ENCODE assay signal across 8 cellular contexts in genomic region chr2:27370816-27371620, GRCh38. TPM values are rescaled to one million over a fixed set of nuclear protein-coding genes. Genes with fewer than 3 reads are reported as not detected.
DNase-seq lines count a peak whose midpoint lies in the region; ATAC-seq and TF ChIP-seq lines count a peak whose summit lies in the region.

No MANE protein-coding gene starts in this region.

- CTCF ChIA-PET in Caco-2 (lab: Charles Lee) (interaction anchor here (0.9 to 1.8 kb wide), 4 partner anchors 48 to 79 kb away, joined by 3 to 9 read pairs (median 4); partner anchors contain the start of gene MPV17), SK-N-SH (lab: Yijun Ruan, JAX) (interaction anchor here (0.7 to 3.2 kb wide), 11 partner anchors 10 to 313 kb away, joined by 3 to 36 read pairs (median 4); partner anchors contain the start of genes GTF3C2, NRBP1, PPM1G and ZNF513)

- 4% methylated on average over 31 of the region's 46 CpGs for whole genome bisulfite sequencing in SK-N-SH (ENCODE audit: low lambda C conversion rate)

- H4K20me1 ChIP-seq in SK-N-SH (ENCODE audit: insufficient read depth): no peaks in the 10 kb centered on the region; the same call in 1 of the 2 replicates

- peak overlapping the region; percentile 74 for H3K4me3 Mint-ChIP-seq in Caco-2 (ENCODE audit: unreplicated experiment)
- H3K4me3 Mint-ChIP-seq in stimulated activated naive B cell treated with anti-CD40 and anti-IgM and Interleukin-4, amounts not matched to agents 10 μg/mL and 1 μg/mL and 100 μg/mL, for 72 hours: peak overlapping the region; percentile 87 to 92

- H2AFZ ChIP-seq in SK-N-SH (ENCODE audit: low read depth): peak overlapping the region; percentile 50; the same call in 1 of the 2 replicates

- H3K36me3 ChIP-seq in Caco-2 (ENCODE audit: control insufficient read depth, insufficient read depth, low read length): peaks cover 5% of the 10 kb centered on the region; the same call in 1 of the 2 replicates
- peaks cover 54 to 66% of the 10 kb centered on the region in 2 experiments for H3K36me3 ChIP-seq in SK-N-SH (replicated peaks in 1 of 2; ENCODE audit: control insufficient read depth in 1 of 2, insufficient read depth in 2 of 2, low read length in 1 of 2)

- peak overlapping the region; percentile 93 for H3K9ac ChIP-seq in SK-N-SH

- TF ChIP-seq CTCF in Caco-2 (IDR thresholded peaks at IDR 0.05; ENCODE audit: insufficient read depth in 1 of 2, low read depth in 1 of 2, low read length in 1 of 2, severe bottlenecking in 1 of 2, unreplicated experiment in 1 of 2): no peak
- no peak for TF ChIP-seq CTCF in SK-N-SH (IDR thresholded peaks at IDR 0.05)

- peaks cover 69% of the 10 kb centered on the region for H3K79me2 ChIP-seq in SK-N-SH (ENCODE audit: insufficient read depth)

- DNase-seq in Caco-2 (no peak), SK-N-SH (peak; percentile 44), left kidney (ENCODE audit: low read depth, low spot score) (peak; percentile 28), SHP77 treated with DMSO at 0.1 percent for 48 hours (lab: John Stamatoyannopoulos, UW) (no peak)
- DNase-seq in central memory CD4-positive, alpha-beta T cell: peak; percentile 15
- peak; percentile 71 for DNase-seq in stimulated activated naive B cell treated with anti-CD40 and anti-IgM and Interleukin-4, amounts not matched to agents 10 μg/mL and 1 μg/mL and 100 μg/mL, for 72 hours

- H3K4me1 Mint-ChIP-seq in Caco-2 (ENCODE audit: low read depth, unreplicated experiment): peaks cover 31% of the 10 kb centered on the region
- peaks cover 33 to 61% of the 10 kb centered on the region in 2 donors for H3K4me1 Mint-ChIP-seq in stimulated activated naive B cell treated with anti-CD40 and anti-IgM and Interleukin-4, amounts not matched to agents 10 μg/mL and 1 μg/mL and 100 μg/mL, for 72 hours

- no peaks in the 10 kb centered on the region for H3K9me3 ChIP-seq in Caco-2
- H3K9me3 ChIP-seq in SK-N-SH: no peaks in the 10 kb centered on the region

- intact Hi-C loops in Caco-2 (cut with micrococcal nuclease; ENCODE audit: unreplicated experiment): loop anchor here (1.0 to 2.0 kb wide), 4 partner anchors 9 to 58 kb away; partner anchors contain the start of genes GTF3C2, NRBP1 and ZNF513

- H3K27ac ChIP-seq in SK-N-SH (ENCODE audit: low read depth in 2 of 2, low read length in 1 of 2): peak overlapping the region; percentile 77 to 88

- no peak for TF ChIP-seq EP300 in SK-N-SH (IDR thresholded peaks at IDR 0.05; ENCODE audit: borderline replicate concordance in 1 of 2, low read depth in 1 of 2, low read length in 1 of 2)

- H3K27me3 ChIP-seq in Caco-2 (replicated peaks; ENCODE audit: control insufficient read depth, insufficient read depth, low read length) (no peaks in the 10 kb centered on the region), SK-N-SH (ENCODE audit: insufficient read depth) (no peaks in the 10 kb centered on the region)

- H3K4me3 ChIP-seq in Caco-2 (ENCODE audit: low read depth, low read length): peak overlapping the region; percentile 78
- peak overlapping the region; percentile 94 to 99 for H3K4me3 ChIP-seq in SK-N-SH (ENCODE audit: low read depth in 2 of 2, low read length in 1 of 2)

- H3K27me3 Mint-ChIP-seq in Caco-2 (ENCODE audit: insufficient read depth, unreplicated experiment): no peaks in the 10 kb centered on the region
- no peaks in the 10 kb centered on the region for H3K27me3 Mint-ChIP-seq in stimulated activated naive B cell treated with anti-CD40 and anti-IgM and Interleukin-4, amounts not matched to agents 10 μg/mL and 1 μg/mL and 100 μg/mL, for 72 hours

- no peaks in the 10 kb centered on the region for H3K9me2 ChIP-seq in SK-N-SH

- peak overlapping the region; percentile 96 for H3K27ac Mint-ChIP-seq in Caco-2 (ENCODE audit: unreplicated experiment)
- peak overlapping the region; percentile 100 for H3K27ac Mint-ChIP-seq in stimulated activated naive B cell treated with anti-CD40 and anti-IgM and Interleukin-4, amounts not matched to agents 10 μg/mL and 1 μg/mL and 100 μg/mL, for 72 hours

- POLR2A ChIA-PET in Caco-2 (lab: Charles Lee) (interaction anchor here (1.5 to 1.7 kb wide), 2 partner anchors 9 to 14 kb away, joined by 5 to 10 read pairs; partner anchors contain the start of genes GTF3C2 and ZNF513), SK-N-SH (lab: Yijun Ruan, JAX) (interaction anchor here (0.6 to 3.8 kb wide), 5 partner anchors 9 to 109 kb away, joined by 3 to 34 read pairs (median 7); partner anchors contain the start of genes GTF3C2, NRBP1 and ZNF513)

- H3K36me3 Mint-ChIP-seq in Caco-2 (ENCODE audit: insufficient read depth, unreplicated experiment): peaks cover 86% of the 10 kb centered on the region
- peaks cover 37 to 76% of the 10 kb centered on the region in 2 donors for H3K36me3 Mint-ChIP-seq in stimulated activated naive B cell treated with anti-CD40 and anti-IgM and Interleukin-4, amounts not matched to agents 10 μg/mL and 1 μg/mL and 100 μg/mL, for 72 hours

- no TSS peak for BruUV-seq in Caco-2 (replicated peaks; lab: Mats Ljungman, UMichigan)

- peaks cover 9% of the 10 kb centered on the region for H3F3A ChIP-seq in SK-N-SH (replicated peaks; ENCODE audit: insufficient read depth)

- peak; percentile 29 for ATAC-seq in GM19397 (IDR thresholded peaks at IDR 0.05; ENCODE audit: unreplicated experiment)
- ATAC-seq in HG03469 (IDR thresholded peaks at IDR 0.05; ENCODE audit: unreplicated experiment): peak; percentile 8
- peak; percentile 48 to 50 for ATAC-seq in stimulated activated naive B cell treated with anti-CD40 and anti-IgM and Interleukin-4, amounts not matched to agents 10 μg/mL and 1 μg/mL and 100 μg/mL, for 72 hours (replicated peaks)

- no peaks in the 10 kb centered on the region for H3K9me3 Mint-ChIP-seq in Caco-2 (ENCODE audit: unreplicated experiment)
- H3K9me3 Mint-ChIP-seq in stimulated activated naive B cell treated with anti-CD40 and anti-IgM and Interleukin-4, amounts not matched to agents 10 μg/mL and 1 μg/mL and 100 μg/mL, for 72 hours: no peaks in the 10 kb centered on the region

- H3K4me1 ChIP-seq in Caco-2: peaks cover 17% of the 10 kb centered on the region
- H3K4me1 ChIP-seq in SK-N-SH (ENCODE audit: control insufficient read depth in 1 of 2, insufficient read depth in 2 of 2, low read depth in 1 of 2, low read length in 1 of 2): peaks cover 11 to 29% of the 10 kb centered on the region in 2 experiments; a peak in 3 of 4 replicates

- peak overlapping the region; percentile 90 for H3K4me2 ChIP-seq in SK-N-SH

- TF ChIP-seq RAD21 in SK-N-SH (IDR thresholded peaks at IDR 0.05; ENCODE audit: low read length): no peak

TF ChIP-seq in SK-N-SH, 30 proteins besides CTCF, POLR2A, EP300 and RAD21 (continues in another document):
- TF ChIP-seq TEAD4 (IDR thresholded peaks at IDR 0.05; ENCODE audit: borderline replicate concordance, insufficient read depth) (no peak), JUND (IDR thresholded peaks at IDR 0.05) (no peak), YY1 (IDR thresholded peaks at IDR 0.05; ENCODE audit: low read depth) (no peak), GATA2 (CRISPR knock-in tag; IDR thresholded peaks at IDR 0.05) (peak; percentile 26; the same call in 1 of the 2 replicates), RXRA (IDR thresholded peaks at IDR 0.05; ENCODE audit: borderline replicate concordance, low read depth) (no peak), MEF2A (IDR thresholded peaks at IDR 0.05; ENCODE audit: borderline replicate concordance, low read depth) (no peak), TCF12 (IDR thresholded peaks at IDR 0.05) (no peak), USF1 (IDR thresholded peaks at IDR 0.05; ENCODE audit: borderline replicate concordance, low read depth) (no peak), FOXJ3 (CRISPR knock-in tag; IDR thresholded peaks at IDR 0.05) (no peak), ELF1 (IDR thresholded peaks at IDR 0.05) (no peak), NFIC (IDR thresholded peaks at IDR 0.05; ENCODE audit: borderline replicate concordance) (no peak), CHD2 (IDR thresholded peaks at IDR 0.05; ENCODE audit: low read length, partially characterized antibody) (no peak), SIN3A (IDR thresholded peaks at IDR 0.05; ENCODE audit: borderline replicate concordance, low read depth, low read length) (no peak), FOXM1 (IDR thresholded peaks at IDR 0.05; ENCODE audit: low read depth) (no peak), MAX (IDR thresholded peaks at IDR 0.05; ENCODE audit: low read depth) (peak; percentile 77), TAF1 (IDR thresholded peaks at IDR 0.05; ENCODE audit: borderline replicate concordance, low read depth, low read length) (no peak), POLR2AphosphoS5 (IDR thresholded peaks at IDR 0.05; ENCODE audit: low read depth, low read length) (peak; percentile 9; the same call in 1 of the 2 replicates)

RNA-seq across cellular contexts. Expression of gene SNX17, which starts 0.6 kb away (rescaled TPM):
- total RNA-seq in Caco-2 (2022): 98.7 and 108 TPM in 2 replicates
- 128 and 145 TPM in 2 replicates for polyA plus RNA-seq in SK-N-SH (2012; rRNA removed)
- 103 and 135 TPM in 2 replicates for polyA plus RNA-seq in SK-N-SH (2012; cell fraction: cytosol; rRNA removed)
- polyA plus RNA-seq in SK-N-SH (2012; cell fraction: nucleus; rRNA removed): 150 and 153 TPM in 2 replicates

RNA-seq across cellular contexts. Expression of gene EIF2B4, which starts 0.9 kb away (rescaled TPM):
- total RNA-seq in Caco-2 (2022): 79.7 and 91.3 TPM in 2 replicates
- 51.7 and 56.0 TPM in 2 replicates for polyA plus RNA-seq in SK-N-SH (2012; rRNA removed)
- polyA plus RNA-seq in SK-N-SH (2012; cell fraction: cytosol; rRNA removed): 29.4 and 37.1 TPM in 2 replicates
- polyA plus RNA-seq in SK-N-SH (2012; cell fraction: nucleus; rRNA removed): 160 and 163 TPM in 2 replicates

RNA-seq across cellular contexts. Expression of gene ZNF513, which starts 9.5 kb away (rescaled TPM):
- total RNA-seq in Caco-2 (2022): 18.2 and 19.2 TPM in 2 replicates
- 53.8 and 63.7 TPM in 2 replicates for polyA plus RNA-seq in SK-N-SH (2012; rRNA removed)
- 24.6 and 31.8 TPM in 2 replicates for polyA plus RNA-seq in SK-N-SH (2012; cell fraction: cytosol; rRNA removed)
- 195 and 213 TPM in 2 replicates for polyA plus RNA-seq in SK-N-SH (2012; cell fraction: nucleus; rRNA removed)

RNA-seq across cellular contexts. Expression of gene GTF3C2, which starts 14.5 kb away (rescaled TPM):
- total RNA-seq in Caco-2 (2022): 81.0 and 91.4 TPM in 2 replicates
- polyA plus RNA-seq in SK-N-SH (2012; rRNA removed): 65.8 and 76.0 TPM in 2 replicates
- polyA plus RNA-seq in SK-N-SH (2012; cell fraction: cytosol; rRNA removed): 44.7 and 53.9 TPM in 2 replicates
- polyA plus RNA-seq in SK-N-SH (2012; cell fraction: nucleus; rRNA removed): 131 and 185 TPM in 2 replicates

RNA-seq across cellular contexts. Expression of gene PPM1G, which starts 38.4 kb away (rescaled TPM):
- 140 and 149 TPM in 2 replicates for total RNA-seq in Caco-2 (2022)
- polyA plus RNA-seq in SK-N-SH (2012; rRNA removed): 99.7 and 113 TPM in 2 replicates
- 118 and 123 TPM in 2 replicates for polyA plus RNA-seq in SK-N-SH (2012; cell fraction: cytosol; rRNA removed)
- polyA plus RNA-seq in SK-N-SH (2012; cell fraction: nucleus; rRNA removed): 90.9 and 97.1 TPM in 2 replicates

Comparison
In these comparisons a context has a peak if more than half of its experiments do, and no peak if none do; other contexts are left out.
1. DNase-seq: peak in SK-N-SH (single experiment), central memory CD4-positive, alpha-beta T cell (single experiment), left kidney (single experiment) and stimulated activated naive B cell treated with anti-CD40 and anti-IgM and Interleukin-4, amounts not matched to agents 10 μg/mL and 1 μg/mL and 100 μg/mL, for 72 hours (single experiment); none in Caco-2 (0 of 2) and SHP77 treated with DMSO at 0.1 percent for 48 hours (single experiment).
2. Peak in every context shown above with its lines, with median percentiles within 50 percentile points of each other: ATAC-seq.